Comparison of ENCODE assay signal across 8 cellular contexts in the genomic region with DNA sequence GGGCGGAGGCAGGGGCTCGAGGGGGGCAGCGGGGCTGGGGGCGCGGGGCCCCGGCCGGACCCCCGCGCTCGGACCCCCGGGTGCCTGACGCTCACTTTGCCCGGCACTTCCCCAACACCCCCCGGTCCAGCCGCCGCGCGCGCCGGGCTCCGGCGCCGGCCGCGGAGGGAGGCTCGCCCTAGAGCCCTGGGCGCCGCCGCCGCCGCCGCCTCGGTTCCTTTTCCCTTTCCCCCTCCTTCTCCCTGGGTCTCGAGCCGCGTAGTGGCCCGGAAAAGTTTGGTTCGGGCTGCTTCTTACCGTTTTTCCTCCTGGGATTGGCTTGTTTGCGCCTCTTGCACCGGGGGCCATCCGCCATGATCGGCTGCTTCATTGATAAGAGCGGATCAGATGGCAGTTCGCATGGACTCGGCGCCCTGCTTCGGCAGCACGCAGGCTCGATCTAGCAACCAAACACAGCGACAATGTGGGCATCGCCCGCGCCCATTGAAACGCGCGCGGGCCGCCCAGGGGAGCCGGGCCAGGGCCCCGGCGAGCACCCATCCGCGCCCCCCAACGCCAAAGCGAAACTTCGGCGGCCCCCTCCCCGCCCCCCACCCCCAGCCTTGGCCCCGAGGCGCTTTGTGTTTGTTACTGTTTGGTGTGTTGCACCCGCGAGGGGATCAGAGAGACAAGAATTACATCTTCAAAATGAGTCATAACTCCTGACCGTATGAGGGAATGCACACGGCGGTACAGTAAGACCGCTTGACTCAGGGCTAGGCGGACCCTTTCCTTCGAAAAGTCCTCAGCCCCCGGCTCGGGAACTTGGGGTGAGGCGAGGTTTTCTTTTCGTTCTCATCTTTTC. TPM values are rescaled to one million over a fixed set of nuclear protein-coding genes. Genes with fewer than 3 reads are reported as not detected.
DNase-seq lines count a peak whose midpoint lies in the region; ATAC-seq and TF ChIP-seq lines count a peak whose summit lies in the region.

No MANE protein-coding gene starts in this region.

- peaks cover 0 to 4% (median 0%) of the 10 kb centered on the region in 11 donors for H3K9me3 Mint-ChIP-seq in naive thymus-derived CD4-positive, alpha-beta T cell
- no peaks in the 10 kb centered on the region for H3K9me3 Mint-ChIP-seq in type B pancreatic cell

- peak overlapping the region; percentile 37 for H3K27ac ChIP-seq in naive thymus-derived CD4-positive, alpha-beta T cell (ENCODE audit: low read depth, low read length)

- H3K27ac Mint-ChIP-seq in naive thymus-derived CD4-positive, alpha-beta T cell, result peak overlapping the region in 3 of 9 donors; percentile 46 to 85 (median 52)
- peak overlapping the region; percentile 82 for H3K27ac Mint-ChIP-seq in type B pancreatic cell

- POLR2A ChIA-PET in naive thymus-derived CD4-positive, alpha-beta T cell (lab: Charles Lee), result no interaction called here

- TF ChIP-seq CTCF in type B pancreatic cell (conservative IDR thresholded peaks at IDR 0.05), result no peak

- peaks cover 5 to 22% (median 18%) of the 10 kb centered on the region in 7 donors for H3K4me1 Mint-ChIP-seq in naive thymus-derived CD4-positive, alpha-beta T cell
- peaks cover 24% of the 10 kb centered on the region for H3K4me1 Mint-ChIP-seq in type B pancreatic cell (ENCODE audit: unreplicated experiment)

- H3K36me3 ChIP-seq in naive thymus-derived CD4-positive, alpha-beta T cell (ENCODE audit: control insufficient read depth in 2 of 3, insufficient read depth in 3 of 3, low read length in 3 of 3), result no peaks in the 10 kb centered on the region

- H3K4me3 ChIP-seq in naive thymus-derived CD4-positive, alpha-beta T cell (ENCODE audit: low read length), result peak overlapping the region; percentile 49

- ATAC-seq in HG02588 (IDR thresholded peaks at IDR 0.05; ENCODE audit: unreplicated experiment), result peak; percentile 62
- peak; percentile 62 for ATAC-seq in naive thymus-derived CD4-positive, alpha-beta T cell

- peaks cover 21 to 22% of the 10 kb centered on the region in 2 donors for H3K4me1 ChIP-seq in naive thymus-derived CD4-positive, alpha-beta T cell (ENCODE audit: control insufficient read depth in 2 of 2, insufficient read depth in 2 of 2, low read length in 2 of 2)

- DNase-seq in NOMO-1 treated with DMSO at 0.1 percent for 48 hours (lab: John Stamatoyannopoulos, UW; ENCODE audit: unreplicated experiment) (peak; percentile 64), NOMO-1 treated with dmso at 0.1 percent for 144 hours (lab: John Stamatoyannopoulos, UW; ENCODE audit: unreplicated experiment) (no peak), NCI-H1694 treated with DMSO at 0.1 percent for 48 hours (lab: John Stamatoyannopoulos, UW) (peak; percentile 36), fibroblast of peridontal ligament (ENCODE audit: extremely low read depth) (peak; percentile 94), type B pancreatic cell (ENCODE audit: extremely low spot score, unreplicated experiment) (no peak)
- DNase-seq in activated T-cell treated with anti-CD3 and anti-CD28 coated beads, Interleukin-2, amount 50 U/mL, for 1 hour, result peak; percentile 66
- peak in 6 of 9 donors; percentile 14 to 62 (median 32) for DNase-seq in naive thymus-derived CD4-positive, alpha-beta T cell

- no peaks in the 10 kb centered on the region for H3K9me3 ChIP-seq in naive thymus-derived CD4-positive, alpha-beta T cell (ENCODE audit: control insufficient read depth in 2 of 3, low read length in 3 of 3)

- CTCF ChIA-PET in naive thymus-derived CD4-positive, alpha-beta T cell (lab: Charles Lee), result no interaction called here

- H3K27me3 Mint-ChIP-seq in naive thymus-derived CD4-positive, alpha-beta T cell, result peaks cover 38 to 60% (median 52%) of the 10 kb centered on the region in 5 donors
- H3K27me3 Mint-ChIP-seq in type B pancreatic cell, result peaks cover 60% of the 10 kb centered on the region

- intact Hi-C loops in naive thymus-derived CD4-positive, alpha-beta T cell (cut with micrococcal nuclease), result loop anchor here (1.0 to 10.0 kb wide), 6 partner anchors 185 to 1482 kb away; a partner anchor contains a TSS

- H3K4me3 Mint-ChIP-seq in naive thymus-derived CD4-positive, alpha-beta T cell, result no peak overlapping the region
- H3K4me3 Mint-ChIP-seq in type B pancreatic cell, result no peak overlapping the region

- peaks cover 0 to 1% (median 0%) of the 10 kb centered on the region in 5 donors for H3K36me3 Mint-ChIP-seq in naive thymus-derived CD4-positive, alpha-beta T cell
- peaks cover 10% of the 10 kb centered on the region for H3K36me3 Mint-ChIP-seq in type B pancreatic cell

- H3K27me3 ChIP-seq in naive thymus-derived CD4-positive, alpha-beta T cell (ENCODE audit: control insufficient read depth in 2 of 2, insufficient read depth in 2 of 2, low read length in 2 of 2), result peaks cover 0 to 33% of the 10 kb centered on the region in 2 donors

RNA-seq across cellular contexts. Expression of gene ZEB2, which starts 2.7 kb away (rescaled TPM):
- 100 to 1,000 TPM in 1 of 5 experiments, 10 to 100 TPM in 1, 1 to 10 TPM in 3; 4.2 to 534 (median 6.6) TPM for total RNA-seq in naive thymus-derived CD4-positive, alpha-beta T cell
- polyA plus RNA-seq in naive thymus-derived CD4-positive, alpha-beta T cell, result under 1 TPM; 0.26 to 0.39 TPM
- total RNA-seq in type B pancreatic cell (ENCODE audit: low replicate concordance), result 8.3 and 88.5 TPM in 2 replicates

Comparison
In these comparisons a context has a peak if more than half of its experiments do, and no peak if none do; other contexts are left out.
1. DNase-seq: peak in NOMO-1 treated with DMSO at 0.1 percent for 48 hours (single experiment), NCI-H1694 treated with DMSO at 0.1 percent for 48 hours (single experiment), activated T-cell treated with anti-CD3 and anti-CD28 coated beads, Interleukin-2, amount 50 U/mL, for 1 hour (single experiment), fibroblast of peridontal ligament (single experiment) and naive thymus-derived CD4-positive, alpha-beta T cell (6 of 9); none in NOMO-1 treated with dmso at 0.1 percent for 144 hours (single experiment) and type B pancreatic cell (single experiment).